ENCODE assay signal across 8 cellular contexts in the genomic region with DNA sequence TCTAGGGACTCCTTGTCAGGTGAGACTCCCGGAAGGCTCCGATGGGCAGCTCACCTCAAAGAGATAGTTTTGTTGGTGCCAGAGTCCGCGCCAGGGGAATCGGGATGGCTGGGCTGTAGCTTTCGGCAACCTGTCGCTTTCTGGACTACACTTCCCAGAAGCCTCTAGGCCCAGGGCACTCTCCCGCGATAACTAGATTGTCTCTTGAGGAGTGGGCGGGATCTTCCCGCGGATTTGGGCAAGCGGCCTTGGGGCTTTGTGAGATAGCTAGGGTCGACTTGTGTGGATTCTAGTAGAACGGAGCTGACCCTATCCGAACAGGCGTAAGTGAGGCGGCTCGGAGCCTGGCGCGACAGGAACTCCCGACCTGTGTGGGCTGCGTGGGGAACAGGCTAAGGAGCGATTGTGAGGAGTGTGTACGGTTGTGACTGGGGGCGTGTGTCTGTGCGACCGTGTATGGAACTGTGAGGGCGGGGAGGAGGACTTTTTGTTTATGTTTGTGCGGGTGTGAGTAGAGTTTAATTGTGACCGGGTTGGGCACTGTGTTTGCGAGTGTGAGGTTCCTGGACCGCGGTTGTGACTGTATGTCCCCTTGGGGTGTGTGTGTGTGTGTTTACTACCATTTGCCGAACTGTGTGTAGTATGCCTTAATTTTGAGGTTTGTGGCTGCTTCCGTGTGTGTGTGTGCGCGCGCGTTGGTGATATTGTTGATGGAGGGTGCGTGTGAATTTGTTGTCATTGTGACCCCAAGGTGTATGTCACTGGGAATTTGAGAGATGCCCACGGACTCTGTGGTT. TPM values are rescaled to one million over a fixed set of nuclear protein-coding genes. Genes with fewer than 3 reads are reported as not detected.
DNase-seq lines count a peak whose midpoint lies in the region; ATAC-seq and TF ChIP-seq lines count a peak whose summit lies in the region.

A gene (plus strand): TSS at position 231 of the 797 bp plus-strand sequence. CDS start 25,955 bp downstream, outside the sequence.

- H3K27ac Mint-ChIP-seq in activated T-helper 2 cell treated with anti-CD3 and anti-CD28 coated beads, Interferon-gamma antibody, Interleukin-2, Interleukin-4, amounts not matched to agents 10 μg/mL and 5 μg/mL and 100 μg/mL, durations not matched to agents 14 hours and 24 hours and 36 hours: no peak within 1 kb of the TSS
- peak within 1 kb of the TSS in 1 of 10 donors; percentile 43 for H3K27ac Mint-ChIP-seq in naive thymus-derived CD8-positive, alpha-beta T cell
- H3K27ac Mint-ChIP-seq in stimulated activated memory B cell treated with anti-CD40 and anti-IgM and Interleukin-4, amounts not matched to agents 10 μg/mL and 1 μg/mL and 100 μg/mL, for 72 hours: no peak within 1 kb of the TSS

- peaks cover 54% of the 10 kb centered on the region for H3K36me3 Mint-ChIP-seq in activated T-helper 2 cell treated with anti-CD3 and anti-CD28 coated beads, Interferon-gamma antibody, Interleukin-2, Interleukin-4, amounts not matched to agents 10 μg/mL and 5 μg/mL and 100 μg/mL, durations not matched to agents 14 hours and 24 hours and 36 hours (ENCODE audit: low read depth)
- H3K36me3 Mint-ChIP-seq in naive thymus-derived CD8-positive, alpha-beta T cell: peaks cover 18 to 57% (median 45%) of the 10 kb centered on the region in 3 donors
- peaks cover 35% of the 10 kb centered on the region for H3K36me3 Mint-ChIP-seq in stimulated activated memory B cell treated with anti-CD40 and anti-IgM and Interleukin-4, amounts not matched to agents 10 μg/mL and 1 μg/mL and 100 μg/mL, for 72 hours

- no peak for TF ChIP-seq CTCF in fibroblast of pulmonary artery (IDR thresholded peaks at IDR 0.05; ENCODE audit: low read length, missing control alignments)

- peaks cover 25% of the 10 kb centered on the region for H3K9me3 Mint-ChIP-seq in activated T-helper 2 cell treated with anti-CD3 and anti-CD28 coated beads, Interferon-gamma antibody, Interleukin-2, Interleukin-4, amounts not matched to agents 10 μg/mL and 5 μg/mL and 100 μg/mL, durations not matched to agents 14 hours and 24 hours and 36 hours
- H3K9me3 Mint-ChIP-seq in naive thymus-derived CD8-positive, alpha-beta T cell: peaks cover 0 to 30% (median 14%) of the 10 kb centered on the region in 9 donors
- H3K9me3 Mint-ChIP-seq in stimulated activated memory B cell treated with anti-CD40 and anti-IgM and Interleukin-4, amounts not matched to agents 10 μg/mL and 1 μg/mL and 100 μg/mL, for 72 hours: peaks cover 6% of the 10 kb centered on the region

- ATAC-seq in GM21737 (IDR thresholded peaks at IDR 0.05; ENCODE audit: unreplicated experiment): peak; percentile 63
- ATAC-seq in naive thymus-derived CD8-positive, alpha-beta T cell: peak; percentile 85 to 87
- ATAC-seq in stimulated activated memory B cell treated with anti-CD40 and anti-IgM and Interleukin-4, amounts not matched to agents 10 μg/mL and 1 μg/mL and 100 μg/mL, for 72 hours: peak; percentile 93

- H3K4me3 ChIP-seq in fibroblast of pulmonary artery (replicated peaks; ENCODE audit: low read depth, low read length): peak within 1 kb of the TSS; percentile 98

- peaks cover 4% of the 10 kb centered on the region for H3K4me1 Mint-ChIP-seq in activated T-helper 2 cell treated with anti-CD3 and anti-CD28 coated beads, Interferon-gamma antibody, Interleukin-2, Interleukin-4, amounts not matched to agents 10 μg/mL and 5 μg/mL and 100 μg/mL, durations not matched to agents 14 hours and 24 hours and 36 hours (ENCODE audit: low read depth)
- H3K4me1 Mint-ChIP-seq in naive thymus-derived CD8-positive, alpha-beta T cell: peaks cover 3 to 20% (median 9%) of the 10 kb centered on the region in 4 donors
- peaks cover 7% of the 10 kb centered on the region for H3K4me1 Mint-ChIP-seq in stimulated activated memory B cell treated with anti-CD40 and anti-IgM and Interleukin-4, amounts not matched to agents 10 μg/mL and 1 μg/mL and 100 μg/mL, for 72 hours

- intact Hi-C loops in activated T-helper 2 cell treated with anti-CD3 and anti-CD28 coated beads, Interferon-gamma antibody, Interleukin-2, Interleukin-4, amounts not matched to agents 10 μg/mL and 5 μg/mL and 100 μg/mL, durations not matched to agents 14 hours and 24 hours and 36 hours (cut with micrococcal nuclease): loop anchor here (1.0 to 5.0 kb wide), 12 partner anchors 13 to 616 kb away; a partner anchor contains a TSS

- POLR2A ChIA-PET in naive thymus-derived CD8-positive, alpha-beta T cell (lab: Charles Lee): interaction anchor here (0.6 to 3.5 kb wide), 22 partner anchors 8 to 743 kb away, joined by 3 to 99 read pairs (median 6); a partner anchor contains a TSS

- DNase-seq in DMS79 (lab: John Stamatoyannopoulos, UW) (peak; percentile 94), Kasumi-1 (lab: John Stamatoyannopoulos, UW) (peak; percentile 98), RPMI7951 (ENCODE audit: low read depth) (peak; percentile 95), fibroblast of pulmonary artery (ENCODE audit: low read depth) (peak; percentile 97)
- DNase-seq in activated T-helper 2 cell treated with anti-CD3 and anti-CD28 coated beads, Interferon-gamma antibody, Interleukin-2, Interleukin-4, amounts not matched to agents 10 μg/mL and 5 μg/mL and 100 μg/mL, durations not matched to agents 14 hours and 24 hours and 36 hours (ENCODE audit: low spot score): peak; percentile 84
- peak; percentile 68 to 95 (median 86) for DNase-seq in naive thymus-derived CD8-positive, alpha-beta T cell

- H3K4me3 Mint-ChIP-seq in activated T-helper 2 cell treated with anti-CD3 and anti-CD28 coated beads, Interferon-gamma antibody, Interleukin-2, Interleukin-4, amounts not matched to agents 10 μg/mL and 5 μg/mL and 100 μg/mL, durations not matched to agents 14 hours and 24 hours and 36 hours (ENCODE audit: low read depth): no peak within 1 kb of the TSS
- no peak within 1 kb of the TSS for H3K4me3 Mint-ChIP-seq in naive thymus-derived CD8-positive, alpha-beta T cell
- no peak within 1 kb of the TSS for H3K4me3 Mint-ChIP-seq in stimulated activated memory B cell treated with anti-CD40 and anti-IgM and Interleukin-4, amounts not matched to agents 10 μg/mL and 1 μg/mL and 100 μg/mL, for 72 hours

- H3K27me3 Mint-ChIP-seq in activated T-helper 2 cell treated with anti-CD3 and anti-CD28 coated beads, Interferon-gamma antibody, Interleukin-2, Interleukin-4, amounts not matched to agents 10 μg/mL and 5 μg/mL and 100 μg/mL, durations not matched to agents 14 hours and 24 hours and 36 hours (ENCODE audit: low read depth): no peaks in the 10 kb centered on the region
- H3K27me3 Mint-ChIP-seq in naive thymus-derived CD8-positive, alpha-beta T cell: no peaks in the 10 kb centered on the region
- H3K27me3 Mint-ChIP-seq in stimulated activated memory B cell treated with anti-CD40 and anti-IgM and Interleukin-4, amounts not matched to agents 10 μg/mL and 1 μg/mL and 100 μg/mL, for 72 hours: no peaks in the 10 kb centered on the region

RNA-seq across cellular contexts. Expression of the gene that starts here (rescaled TPM):
- total RNA-seq in RPMI7951 (2014; rRNA removed; shearing (Covaris generic)): 2.5 and 3.2 TPM in 2 replicates
- total RNA-seq in activated T-helper 2 cell treated with anti-CD3 and anti-CD28 coated beads, Interferon-gamma antibody, Interleukin-2, Interleukin-4, amounts not matched to agents 10 μg/mL and 5 μg/mL and 100 μg/mL, durations not matched to agents 14 hours and 24 hours and 36 hours: 2.3 and 3.9 TPM in 2 replicates
- 10 to 100 TPM; 16.0 to 19.6 TPM for total RNA-seq in naive thymus-derived CD8-positive, alpha-beta T cell
- 1 to 10 TPM; 5.1 to 10.0 (median 6.8) TPM for polyA plus RNA-seq in naive thymus-derived CD8-positive, alpha-beta T cell

Comparison
In these comparisons a context has a peak if more than half of its experiments do, and no peak if none do; other contexts are left out.
1. Peak in every context shown above with its lines: DNase-seq, ATAC-seq and H3K4me3 ChIP-seq.